19 cellular contexts compared by ENCODE assay signal in genomic region chr4:155734065-155734464, GRCh38. TPM values are rescaled to one million over a fixed set of nuclear protein-coding genes. Genes with fewer than 3 reads are reported as not detected.
DNase-seq lines count a peak whose midpoint lies in the region; ATAC-seq and TF ChIP-seq lines count a peak whose summit lies in the region.
"Had no signal": no experiment of that assay in that cellular context is flagged by ENCODE, and none has a peak within 500 bp of the region (broad histone marks: within the 10 kb centered on the region; RNA-seq: fewer than 3 reads in every experiment).

No MANE protein-coding gene starts in this region.

- peaks cover 19% of the 10 kb centered on the region for H3K4me1 ChIP-seq in left ventricle myocardium inferior
- H3K4me1 ChIP-seq in hepatocyte (ENCODE audit: insufficient read depth): no peaks in the 10 kb centered on the region
- H3K4me1 ChIP-seq: adrenal gland, uterus had no signal

- no peaks in the 10 kb centered on the region for H3K27me3 ChIP-seq in left ventricle myocardium inferior (ENCODE audit: low read depth)
- no peaks in the 10 kb centered on the region for H3K27me3 ChIP-seq in hepatocyte
- H3K27me3 ChIP-seq: adrenal gland, uterus had no signal

- TF ChIP-seq CTCF in left ventricle myocardium inferior (IDR thresholded peaks at IDR 0.05; ENCODE audit: borderline replicate concordance) (no peak), hepatocyte (IDR thresholded peaks at IDR 0.05; ENCODE audit: poor library complexity) (no peak)

- WGBS in hepatocyte (ENCODE audit: low lambda C conversion rate, missing lambda C conversion rate): 86% methylated on average over 3 of the region's 3 CpGs

- no peaks in the 10 kb centered on the region for H3K9me2 ChIP-seq in hepatocyte (replicated peaks; ENCODE audit: insufficient read depth)

- DNase-seq in left ventricle myocardium inferior (no peak), Right ventricle myocardium inferior (ENCODE audit: missing footprints) (no peak), amniotic epithelial cell (ENCODE audit: low read depth) (peak; percentile 64), hepatocyte (ENCODE audit: low spot score) (peak; percentile 26), GDM1 (lab: John Stamatoyannopoulos, UW) (no peak), NCI-H1694 treated with DMSO at 0.1 percent for 48 hours (lab: John Stamatoyannopoulos, UW) (no peak)
- DNase-seq in activated CD4-positive, alpha-beta T cell treated with anti-CD3 and anti-CD28 coated beads for 4 hours: no peak
- DNase-seq: activated CD4-positive, alpha-beta T cell treated with anti-CD3 and anti-CD28 coated beads for 48 hours; adrenal gland; CD4-positive, CD25-positive, alpha-beta regulatory T cell; cerebellar nuclear complex; effector memory CD8-positive, alpha-beta T cell; EL; NCI-H187 treated with DMSO at 0.1 percent for 48 hours; NCI-H510A treated with DMSO at 0.1 percent for 48 hours; uterus had no signal

- H3K4me3 ChIP-seq in left ventricle myocardium inferior (no peak overlapping the region), hepatocyte (no peak overlapping the region)
- H3K4me3 ChIP-seq: adrenal gland, GM23338, K562, uterus had no signal

- H3K9me3 ChIP-seq in left ventricle myocardium inferior (replicated peaks) (no peaks in the 10 kb centered on the region), hepatocyte (ENCODE audit: low read depth) (no peaks in the 10 kb centered on the region)
- H3K9me3 ChIP-seq: adrenal gland, uterus had no signal

- intact Hi-C loops in left ventricle myocardium inferior (cut with micrococcal nuclease) (no loop called here), Right ventricle myocardium inferior (cut with DNase I) (no loop called here)

- H2AFZ ChIP-seq in hepatocyte: no peak overlapping the region
- H2AFZ ChIP-seq: GM23338 had no signal

- H3K27ac ChIP-seq in left ventricle myocardium inferior (replicated peaks) (peak overlapping the region; percentile 4), hepatocyte (no peak overlapping the region)
- H3K27ac ChIP-seq: adrenal gland, uterus had no signal

- no peak for ATAC-seq in Right ventricle myocardium inferior
- ATAC-seq in activated CD4-positive, CD25-positive, alpha-beta regulatory T cell treated with anti-CD3 and anti-CD28 coated beads, Interleukin-2, amount 50 U/mL, for 24 hours: no peak
- ATAC-seq: effector memory CD8-positive, alpha-beta T cell; GM23338; K562 had no signal

- H3K79me2 ChIP-seq in hepatocyte: no peaks in the 10 kb centered on the region

- no peaks in the 10 kb centered on the region for H4K20me1 ChIP-seq in hepatocyte (ENCODE audit: insufficient read depth, poor library complexity, severe bottlenecking)

- H3K4me2 ChIP-seq in hepatocyte: no peak overlapping the region
- H3K4me2 ChIP-seq: GM23338 had no signal

- H3K36me3 ChIP-seq in left ventricle myocardium inferior (peaks cover 6% of the 10 kb centered on the region), hepatocyte (replicated peaks; ENCODE audit: insufficient read depth, low read depth) (no peaks in the 10 kb centered on the region)
- H3K36me3 ChIP-seq: adrenal gland, uterus had no signal

RNA-seq across cellular contexts. Expression of gene GUCY1B1, which starts 24.8 kb away (rescaled TPM):
- total RNA-seq in left ventricle myocardium inferior (12.6 TPM), Right ventricle myocardium inferior (32.6 TPM), hepatocyte (15.0 and 16.7 TPM in 2 replicates)
- 6.2 and 8.6 TPM in 2 replicates for polyA plus RNA-seq in hepatocyte
- total RNA-seq: K562 had no signal
- polyA plus RNA-seq: K562 had no signal

Comparison
In these comparisons a context has a peak if more than half of its experiments do, and no peak if none do; other contexts are left out.
1. DNase-seq: peak in amniotic epithelial cell (single experiment) and hepatocyte (single experiment); none in left ventricle myocardium inferior (single experiment), Right ventricle myocardium inferior (single experiment), activated CD4-positive, alpha-beta T cell treated with anti-CD3 and anti-CD28 coated beads for 4 hours (0 of 2), GDM1 (single experiment) and NCI-H1694 treated with DMSO at 0.1 percent for 48 hours (single experiment).